20 cellular contexts compared by ENCODE assay signal in genomic region chr11:106304274-106304673, GRCh38.
DNase-seq lines count a peak whose midpoint lies in the region; ATAC-seq, FAIRE-seq and TF ChIP-seq lines count a peak whose summit lies in the region.
"Had no signal": no experiment of that assay in that cellular context is flagged by ENCODE, and none has a peak within 500 bp of the region (broad histone marks: within the 10 kb centered on the region; RNA-seq: fewer than 3 reads in every experiment).

No MANE protein-coding gene starts in this region.

- TF ChIP-seq CTCF in choroid plexus epithelial cell (conservative IDR thresholded peaks at IDR 0.05; ENCODE audit: low read depth, low read length): no peak
- no peak for TF ChIP-seq CTCF in natural killer cell (IDR thresholded peaks at IDR 0.05)

- H3K4me3 Mint-ChIP-seq in natural killer cell: no peak overlapping the region
- H3K4me3 Mint-ChIP-seq: activated naive CD4-positive, alpha-beta T cell treated with anti-CD3 and anti-CD28 coated beads, Interleukin-2, amount 50 U/mL, for 24 hours; activated T-cell treated with anti-CD3 and anti-CD28 coated beads, Interleukin-2, amount 50 U/mL, for 72 hours; CD4-positive, alpha-beta T cell; neural crest cell had no signal

- ATAC-seq in GM18868 (IDR thresholded peaks at IDR 0.05; ENCODE audit: unreplicated experiment) (no peak), natural killer cell (no peak)
- ATAC-seq: activated T-cell treated with anti-CD3 and anti-CD28 coated beads, Interleukin-2, amount 50 U/mL, for 72 hours had no signal

- peaks cover 8 to 22% of the 10 kb centered on the region in 2 donors for H3K9me3 Mint-ChIP-seq in natural killer cell

- H3K4me3 ChIP-seq in choroid plexus epithelial cell (ENCODE audit: low read depth, low read length): no peak overlapping the region
- no peak overlapping the region for H3K4me3 ChIP-seq in effector memory CD4-positive, alpha-beta T cell (ENCODE audit: insufficient read depth, low read depth, low read length, poor library complexity, severe bottlenecking)
- H3K4me3 ChIP-seq: breast epithelium, suprapubic skin had no signal

- no peaks in the 10 kb centered on the region for H3K4me1 Mint-ChIP-seq in natural killer cell
- H3K4me1 Mint-ChIP-seq: activated naive CD4-positive, alpha-beta T cell treated with anti-CD3 and anti-CD28 coated beads, Interleukin-2, amount 50 U/mL, for 24 hours; neural crest cell had no signal

- no peaks in the 10 kb centered on the region for H3K27me3 Mint-ChIP-seq in natural killer cell (ENCODE audit: low read depth in 2 of 2)
- H3K27me3 Mint-ChIP-seq: activated naive CD4-positive, alpha-beta T cell treated with anti-CD3 and anti-CD28 coated beads, Interleukin-2, amount 50 U/mL, for 24 hours; CD4-positive, alpha-beta T cell had no signal

- peak; percentile 58 for FAIRE-seq in HTR-8/SVneo (lab: Jason Lieb, UNC)
- FAIRE-seq: A204.1 had no signal

- peaks cover 17% of the 10 kb centered on the region for H3K9me3 ChIP-seq in effector memory CD4-positive, alpha-beta T cell (ENCODE audit: control insufficient read depth, low read length)
- H3K9me3 ChIP-seq: suprapubic skin had no signal

- H3K36me3 Mint-ChIP-seq in natural killer cell: peaks cover 18% of the 10 kb centered on the region

- H3K4me1 ChIP-seq in effector memory CD4-positive, alpha-beta T cell (ENCODE audit: control insufficient read depth, insufficient read depth, low read length, poor library complexity, severe bottlenecking): no peaks in the 10 kb centered on the region
- H3K4me1 ChIP-seq: breast epithelium, suprapubic skin had no signal

- no peaks in the 10 kb centered on the region for H3K27me3 ChIP-seq in effector memory CD4-positive, alpha-beta T cell (replicated peaks; ENCODE audit: control insufficient read depth, insufficient read depth, low read length, poor library complexity, severe bottlenecking)
- H3K27me3 ChIP-seq: breast epithelium, suprapubic skin had no signal

- H3K36me3 ChIP-seq in effector memory CD4-positive, alpha-beta T cell (ENCODE audit: control insufficient read depth, insufficient read depth, low read length): no peaks in the 10 kb centered on the region
- H3K36me3 ChIP-seq: breast epithelium, suprapubic skin had no signal

- peak; percentile 76 for DNase-seq in AG08395 (ENCODE audit: low spot score)
- DNase-seq in HTR-8/SVneo (ENCODE audit: insufficient read length, low spot score): no peak
- peak; percentile 64 for DNase-seq in choroid plexus epithelial cell (ENCODE audit: low read depth)
- peak; percentile 43 for DNase-seq in hepatic stellate cell (ENCODE audit: low spot score)
- no peak for DNase-seq in NCI-H1092 treated with DMSO at 0.1 percent for 48 hours (lab: John Stamatoyannopoulos, UW)
- DNase-seq in natural killer cell: no peak
- DNase-seq in effector memory CD4-positive, alpha-beta T cell: no peak
- DNase-seq: activated T-cell treated with anti-CD3 and anti-CD28 coated beads, Interleukin-2, amount 50 U/mL, for 72 hours; CD4-positive, alpha-beta T cell; islet precursor cell; KG1; midbrain; NCI-H1105; NCI-H524 had no signal

- intact Hi-C loops in natural killer cell (cut with micrococcal nuclease): no loop called here

- no peak overlapping the region for H3K27ac Mint-ChIP-seq in natural killer cell
- H3K27ac Mint-ChIP-seq: activated naive CD4-positive, alpha-beta T cell treated with anti-CD3 and anti-CD28 coated beads, Interleukin-2, amount 50 U/mL, for 24 hours; activated T-cell treated with anti-CD3 and anti-CD28 coated beads, Interleukin-2, amount 50 U/mL, for 72 hours; CD4-positive, alpha-beta T cell had no signal

- H3K27ac ChIP-seq in effector memory CD4-positive, alpha-beta T cell (ENCODE audit: insufficient read depth, low read length, poor library complexity, severe bottlenecking): no peak overlapping the region
- H3K27ac ChIP-seq: breast epithelium, suprapubic skin had no signal

Comparison
In these comparisons a context has a peak if more than half of its experiments do, and no peak if none do; other contexts are left out.
1. DNase-seq: peak in AG08395 (single experiment), choroid plexus epithelial cell (single experiment) and hepatic stellate cell (single experiment); none in HTR-8/SVneo (single experiment), NCI-H1092 treated with DMSO at 0.1 percent for 48 hours (single experiment), natural killer cell (single experiment) and effector memory CD4-positive, alpha-beta T cell (0 of 3).